In the genomic region with DNA sequence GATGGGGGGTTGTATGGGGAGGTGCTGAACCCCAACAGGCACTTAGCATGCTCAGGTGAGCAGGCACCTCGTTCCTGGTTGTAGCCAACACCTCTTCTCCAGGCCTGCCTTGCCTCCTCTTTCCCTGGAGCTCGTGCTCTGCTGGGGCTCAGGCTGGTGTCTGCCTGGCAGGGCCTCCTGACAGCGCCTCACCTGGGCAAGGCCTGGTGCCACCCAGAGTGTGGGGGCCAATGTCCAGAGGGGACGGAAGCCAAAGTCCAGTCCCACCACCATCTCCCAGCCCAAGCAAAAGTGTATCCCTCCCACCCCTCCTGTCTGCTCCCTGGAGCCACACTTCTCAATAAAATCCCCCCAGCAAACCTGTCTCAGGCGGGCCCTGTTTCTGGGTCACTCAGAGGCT, we compare ENCODE assay signal across 31 cellular contexts.
"Had no signal": no experiment of that assay in that cellular context is flagged by ENCODE, and none has a peak within 500 bp of the region (broad histone marks: within the 10 kb centered on the region; RNA-seq: fewer than 3 reads in every experiment).

No MANE protein-coding gene starts in this region.

- ATAC-seq: activated CD8-positive, alpha-beta T cell treated with anti-CD3 and anti-CD28 coated beads for 36 hours; activated naive CD4-positive, alpha-beta T cell treated with anti-CD3 and anti-CD28 coated beads, Interleukin-2, amount 50 U/mL, for 72 hours; activated T-cell treated with anti-CD3 and anti-CD28 coated beads, Interleukin-2, amount 50 U/mL, for 4 hours; esophagus mucosa; gastrocnemius medialis; heart right ventricle had no signal

- H3K27ac ChIP-seq: ascending aorta, breast epithelium, cardiac muscle cell, coronary artery, dorsolateral prefrontal cortex, gastrocnemius medialis, heart right ventricle, VCaP had no signal

- H3K4me3 ChIP-seq: ascending aorta, breast epithelium, cardiac muscle cell, coronary artery, dorsolateral prefrontal cortex, gastrocnemius medialis, heart right ventricle had no signal

- H3K4me3 Mint-ChIP-seq: activated CD4-positive, alpha-beta T cell treated with anti-CD3 and anti-CD28 coated beads, Interleukin-2, amount 10 ng/mL, durations not matched to agents 7 days and 5 days; activated CD8-positive, alpha-beta T cell treated with anti-CD3 and anti-CD28 coated beads for 36 hours; activated naive CD4-positive, alpha-beta T cell treated with anti-CD3 and anti-CD28 coated beads for 36 hours; activated naive CD8-positive, alpha-beta T cell treated with anti-CD3 and anti-CD28 coated beads, Interleukin-2, amount 10 ng/mL, durations not matched to agents 7 days and 5 days; activated T-cell treated with anti-CD3 and anti-CD28 coated beads, Interleukin-2, amount 50 U/mL, for 4 hours; activated T-helper 1 cell treated with anti-CD3 and anti-CD28 coated beads, Interleukin-12 subunit alpha, Interleukin-12 subunit beta, Interleukin-2, Interleukin-4 antibody, amounts not matched to agents 30 ng/mL and 10 ng/mL and 1 ng/mL, durations not matched to agents 14 hours and 24 hours and 36 hours; brain; dendritic cell treated with granulocyte-macrophage colony-stimulating factor and Interleukin-4, amounts not matched to agents 40 ng/mL and 50 ng/mL, for 4 days; endodermal cell; WTC11 had no signal

- H3K4me1 ChIP-seq: ascending aorta, breast epithelium, gastrocnemius medialis, heart right ventricle had no signal

- H3K9me3 Mint-ChIP-seq: activated naive CD4-positive, alpha-beta T cell treated with anti-CD3 and anti-CD28 coated beads, Interleukin-2, amount 50 U/mL, for 72 hours; activated T-cell treated with anti-CD3 and anti-CD28 coated beads, Interleukin-2, amount 50 U/mL, for 4 hours; activated T-helper 1 cell treated with anti-CD3 and anti-CD28 coated beads, Interleukin-12 subunit alpha, Interleukin-12 subunit beta, Interleukin-2, Interleukin-4 antibody, amounts not matched to agents 30 ng/mL and 10 ng/mL and 1 ng/mL, durations not matched to agents 14 hours and 24 hours and 36 hours had no signal

- H3K27me3 ChIP-seq: ascending aorta, cardiac muscle cell had no signal

- H3K27ac Mint-ChIP-seq: activated CD8-positive, alpha-beta T cell treated with anti-CD3 and anti-CD28 coated beads for 36 hours; activated naive CD4-positive, alpha-beta T cell treated with anti-CD3 and anti-CD28 coated beads for 36 hours; activated naive CD4-positive, alpha-beta T cell treated with anti-CD3 and anti-CD28 coated beads, Interleukin-2, amount 50 U/mL, for 72 hours; activated naive CD8-positive, alpha-beta T cell treated with anti-CD3 and anti-CD28 coated beads, Interleukin-2, amount 10 ng/mL, durations not matched to agents 7 days and 5 days; activated T-helper 1 cell treated with anti-CD3 and anti-CD28 coated beads, Interleukin-12 subunit alpha, Interleukin-12 subunit beta, Interleukin-2, Interleukin-4 antibody, amounts not matched to agents 30 ng/mL and 10 ng/mL and 1 ng/mL, durations not matched to agents 14 hours and 24 hours and 36 hours; activated T-helper 2 cell treated with anti-CD3 and anti-CD28 coated beads, Interferon-gamma antibody, Interleukin-2, Interleukin-4, amounts not matched to agents 10 μg/mL and 5 μg/mL and 100 μg/mL, durations not matched to agents 14 hours and 24 hours and 36 hours; dendritic cell treated with granulocyte-macrophage colony-stimulating factor and Interleukin-4, amounts not matched to agents 40 ng/mL and 50 ng/mL, for 4 days; endodermal cell; WTC11 had no signal

- H3K9me3 ChIP-seq: ascending aorta, gastrocnemius medialis had no signal

- DNase-seq: activated CD4-positive, alpha-beta T cell treated with anti-CD3 and anti-CD28 coated beads for 1 hour; activated CD4-positive, alpha-beta T cell treated with anti-CD3 and anti-CD28 coated beads for 4 hours; activated CD4-positive, alpha-beta T cell treated with anti-CD3 and anti-CD28 coated beads, Interleukin-2, amount 10 ng/mL, durations not matched to agents 7 days and 5 days; activated CD4-positive, alpha-beta T cell treated with anti-CD3 and anti-CD28 coated beads, Interleukin-2, amount 50 U/mL, for 4 hours; activated CD8-positive, alpha-beta memory T cell treated with anti-CD3 and anti-CD28 coated beads for 24 hours; activated CD8-positive, alpha-beta T cell treated with anti-CD3 and anti-CD28 coated beads for 36 hours; activated gamma-delta T cell treated with Interleukin-2 at 50 U/mL for 16 hours; activated naive CD4-positive, alpha-beta T cell treated with anti-CD3 and anti-CD28 coated beads for 36 hours; activated naive CD8-positive, alpha-beta T cell treated with anti-CD3 and anti-CD28 coated beads, Interleukin-2, amount 10 ng/mL, durations not matched to agents 7 days and 5 days; activated T-cell treated with anti-CD3 and anti-CD28 coated beads, Interleukin-2, amount 50 U/mL, for 4 hours; central memory CD4-positive, alpha-beta T cell; cerebellar nuclear complex; dorsolateral prefrontal cortex; effector memory CD4-positive, alpha-beta T cell; endodermal cell; foreskin fibroblast; gastrocnemius medialis; heart right ventricle; T-helper 2 cell had no signal

- H3K27me3 Mint-ChIP-seq: activated CD8-positive, alpha-beta T cell treated with anti-CD3 and anti-CD28 coated beads for 36 hours had no signal

- H3K36me3 Mint-ChIP-seq: activated naive CD4-positive, alpha-beta T cell treated with anti-CD3 and anti-CD28 coated beads, Interleukin-2, amount 50 U/mL, for 72 hours; activated naive CD8-positive, alpha-beta T cell treated with anti-CD3 and anti-CD28 coated beads, Interleukin-2, amount 10 ng/mL, durations not matched to agents 7 days and 5 days had no signal

- H3K36me3 ChIP-seq: ascending aorta, breast epithelium, cardiac muscle cell, gastrocnemius medialis, heart right ventricle had no signal
